Comparison of ENCODE assay signal across 23 cellular contexts in genomic region chr18:34695300-34695699, GRCh38. TPM values are rescaled to one million over a fixed set of nuclear protein-coding genes. Genes with fewer than 3 reads are reported as not detected.
DNase-seq lines count a peak whose midpoint lies in the region; ATAC-seq and TF ChIP-seq lines count a peak whose summit lies in the region.
"Had no signal": no experiment of that assay in that cellular context is flagged by ENCODE, and none has a peak within 500 bp of the region (broad histone marks: within the 10 kb centered on the region; RNA-seq: fewer than 3 reads in every experiment).

No MANE protein-coding gene starts in this region.

- no peaks in the 10 kb centered on the region for H3K9me3 ChIP-seq in lower lobe of right lung
- H3K9me3 ChIP-seq: adrenal gland, tibial artery had no signal

- no peaks in the 10 kb centered on the region for H3K27me3 Mint-ChIP-seq in activated naive CD4-positive, alpha-beta T cell treated with anti-CD3 and anti-CD28 coated beads, Interleukin-2, amount 10 ng/mL, durations not matched to agents 7 days and 5 days
- H3K27me3 Mint-ChIP-seq: IgD-negative memory B cell; stimulated activated memory B cell treated with anti-CD40 and anti-IgM and Interleukin-4, amounts not matched to agents 10 μg/mL and 1 μg/mL and 100 μg/mL, for 72 hours had no signal

- CTCF ChIA-PET in activated naive CD4-positive, alpha-beta T cell treated with anti-CD3 and anti-CD28 coated beads, Interleukin-2, amount 10 ng/mL, durations not matched to agents 7 days and 5 days (lab: Charles Lee): no interaction called here

- no peaks in the 10 kb centered on the region for H3K36me3 Mint-ChIP-seq in activated naive CD4-positive, alpha-beta T cell treated with anti-CD3 and anti-CD28 coated beads, Interleukin-2, amount 10 ng/mL, durations not matched to agents 7 days and 5 days
- H3K36me3 Mint-ChIP-seq: IgD-negative memory B cell; stimulated activated memory B cell treated with anti-CD40 and anti-IgM and Interleukin-4, amounts not matched to agents 10 μg/mL and 1 μg/mL and 100 μg/mL, for 72 hours had no signal

- intact Hi-C loops in lower lobe of right lung (cut with DNase I): no loop called here
- intact Hi-C loops in sciatic nerve (cut with DNase I): no loop called here

- no peak overlapping the region for H3K4me3 Mint-ChIP-seq in activated naive CD4-positive, alpha-beta T cell treated with anti-CD3 and anti-CD28 coated beads, Interleukin-2, amount 10 ng/mL, durations not matched to agents 7 days and 5 days
- H3K4me3 Mint-ChIP-seq: central memory CD8-positive, alpha-beta T cell; IgD-negative memory B cell; stimulated activated memory B cell treated with anti-CD40 and anti-IgM and Interleukin-4, amounts not matched to agents 10 μg/mL and 1 μg/mL and 100 μg/mL, for 72 hours had no signal

- H3K36me3 ChIP-seq in lower lobe of right lung: no peaks in the 10 kb centered on the region
- H3K36me3 ChIP-seq: adrenal gland had no signal

- no peaks in the 10 kb centered on the region for H3K4me1 Mint-ChIP-seq in activated naive CD4-positive, alpha-beta T cell treated with anti-CD3 and anti-CD28 coated beads, Interleukin-2, amount 10 ng/mL, durations not matched to agents 7 days and 5 days
- H3K4me1 Mint-ChIP-seq: central memory CD8-positive, alpha-beta T cell; IgD-negative memory B cell; stimulated activated memory B cell treated with anti-CD40 and anti-IgM and Interleukin-4, amounts not matched to agents 10 μg/mL and 1 μg/mL and 100 μg/mL, for 72 hours had no signal

- H3K27ac ChIP-seq in lower lobe of right lung: no peak overlapping the region
- H3K27ac ChIP-seq: adrenal gland, tibial artery had no signal

- no peak overlapping the region for H3K4me3 ChIP-seq in lower lobe of right lung
- H3K4me3 ChIP-seq: adrenal gland, tibial artery had no signal

- no peaks in the 10 kb centered on the region for H3K27me3 ChIP-seq in lower lobe of right lung (ENCODE audit: low read depth)
- H3K27me3 ChIP-seq: adrenal gland, tibial artery had no signal

- TF ChIP-seq CTCF in lower lobe of right lung (IDR thresholded peaks at IDR 0.05): no peak

- no peak overlapping the region for H3K27ac Mint-ChIP-seq in activated naive CD4-positive, alpha-beta T cell treated with anti-CD3 and anti-CD28 coated beads, Interleukin-2, amount 10 ng/mL, durations not matched to agents 7 days and 5 days
- H3K27ac Mint-ChIP-seq: activated T-helper 2 cell treated with anti-CD3 and anti-CD28 coated beads, Interferon-gamma antibody, Interleukin-2, Interleukin-4, amounts not matched to agents 10 μg/mL and 5 μg/mL and 100 μg/mL, durations not matched to agents 14 hours and 24 hours and 36 hours; IgD-negative memory B cell; stimulated activated memory B cell treated with anti-CD40 and anti-IgM and Interleukin-4, amounts not matched to agents 10 μg/mL and 1 μg/mL and 100 μg/mL, for 72 hours had no signal

- H3K4me1 ChIP-seq in lower lobe of right lung: no peaks in the 10 kb centered on the region
- H3K4me1 ChIP-seq: adrenal gland had no signal

- peak; percentile 51 for ATAC-seq in GM18867 (IDR thresholded peaks at IDR 0.05; ENCODE audit: unreplicated experiment)
- ATAC-seq in lower lobe of right lung: no peak
- no peak for ATAC-seq in sciatic nerve
- ATAC-seq: left colon; stimulated activated memory B cell treated with anti-CD40 and anti-IgM and Interleukin-4, amounts not matched to agents 10 μg/mL and 1 μg/mL and 100 μg/mL, for 72 hours had no signal

- DNase-seq in COR-L47 (lab: John Stamatoyannopoulos, UW) (peak; percentile 63), SHP77 (lab: John Stamatoyannopoulos, UW) (peak; percentile 61 to 64), kidney tubule cell (ENCODE audit: low spot score) (peak; percentile 78), lower lobe of right lung (no peak), sciatic nerve (ENCODE audit: low spot score) (no peak)
- DNase-seq in activated naive CD4-positive, alpha-beta T cell treated with anti-CD3 and anti-CD28 coated beads, Interleukin-2, amount 10 ng/mL, durations not matched to agents 7 days and 5 days: no peak
- no peak for DNase-seq in activated CD8-positive, alpha-beta memory T cell treated with anti-CD3 and anti-CD28 coated beads, Interleukin-2, amount 50 U/mL, for 48 hours
- DNase-seq: adrenal gland; effector CD8-positive, alpha-beta T cell; GDM1; left colon; NCI-H2171 treated with DMSO at 0.1 percent for 48 hours; posterior cingulate gyrus; SIG-M5; stimulated activated CD4-positive, alpha-beta T cell treated with anti-CD3 and anti-CD28 coated beads, Interleukin-12 subunit alpha, Interleukin-12 subunit beta, amount 100 ng/mL, for 4 hours; T-helper 2 cell; tibial artery had no signal

- H3K9me3 Mint-ChIP-seq in activated naive CD4-positive, alpha-beta T cell treated with anti-CD3 and anti-CD28 coated beads, Interleukin-2, amount 10 ng/mL, durations not matched to agents 7 days and 5 days: no peaks in the 10 kb centered on the region
- H3K9me3 Mint-ChIP-seq: activated T-helper 2 cell treated with anti-CD3 and anti-CD28 coated beads, Interferon-gamma antibody, Interleukin-2, Interleukin-4, amounts not matched to agents 10 μg/mL and 5 μg/mL and 100 μg/mL, durations not matched to agents 14 hours and 24 hours and 36 hours; central memory CD8-positive, alpha-beta T cell; IgD-negative memory B cell had no signal

RNA-seq across cellular contexts. Expression of gene DTNA, which starts 14.8 kb away (rescaled TPM):
- total RNA-seq in lower lobe of right lung (21.0 TPM), sciatic nerve (81.8 TPM)
- total RNA-seq: activated CD8-positive, alpha-beta memory T cell treated with anti-CD3 and anti-CD28 coated beads for 36 hours had no signal

Comparison
In these comparisons a context has a peak if more than half of its experiments do, and no peak if none do; other contexts are left out.
1. DNase-seq: peak in COR-L47 (single experiment), SHP77 (2 of 2) and kidney tubule cell (single experiment); none in lower lobe of right lung (single experiment), activated naive CD4-positive, alpha-beta T cell treated with anti-CD3 and anti-CD28 coated beads, Interleukin-2, amount 10 ng/mL, durations not matched to agents 7 days and 5 days (single experiment), activated CD8-positive, alpha-beta memory T cell treated with anti-CD3 and anti-CD28 coated beads, Interleukin-2, amount 50 U/mL, for 48 hours (single experiment) and sciatic nerve (single experiment).